ENCODE assay signal across 1 cellular context in the genomic region with DNA sequence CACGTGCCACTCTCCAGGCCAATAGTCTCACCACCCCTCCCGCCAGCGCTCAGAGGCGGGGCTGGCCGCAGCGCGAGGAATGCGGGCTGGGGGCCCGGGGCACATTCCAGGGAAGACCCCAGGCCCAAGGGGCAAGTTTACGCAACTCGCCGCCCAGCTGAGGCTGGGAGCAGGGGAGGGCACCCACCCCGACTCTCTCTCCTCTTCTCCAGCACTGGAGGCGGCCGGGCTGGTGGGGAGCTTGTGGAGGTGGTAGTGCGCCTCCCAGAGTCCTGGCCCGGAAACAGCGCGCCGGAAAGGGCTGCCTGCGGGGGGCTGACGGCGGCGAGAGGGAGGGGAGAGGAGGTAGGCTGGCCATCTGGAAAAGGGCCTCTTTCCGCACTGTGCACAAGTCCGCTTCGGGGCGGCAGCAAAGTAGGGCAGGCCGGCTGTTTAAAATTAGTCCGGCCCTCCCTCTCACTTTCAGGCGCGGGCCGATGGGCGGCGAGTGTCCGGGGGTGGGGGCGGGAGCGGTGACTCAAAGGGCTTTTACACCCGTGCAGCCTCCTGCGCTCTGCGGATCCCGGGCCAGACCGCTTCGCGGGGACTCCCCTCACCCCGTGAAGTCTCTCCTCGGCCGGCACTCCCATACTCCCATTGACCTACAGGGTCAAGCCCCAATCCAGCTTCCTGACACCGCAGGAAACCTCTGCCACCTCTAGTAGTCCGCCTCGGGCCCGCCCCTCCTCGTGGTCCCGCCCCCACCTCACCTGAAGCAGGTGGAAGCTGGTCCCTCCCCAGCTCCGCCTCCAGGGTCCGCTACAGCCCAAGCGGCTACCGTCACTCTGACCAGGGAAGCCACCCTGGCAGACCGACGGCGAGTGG.
TF ChIP-seq lines count a peak whose summit lies in the region.

No MANE protein-coding gene starts in this region.

TF ChIP-seq in IMR-90, 13 proteins besides CTCF, POLR2A, EP300 and RAD21:
- peak; percentile 90; the same call in 1 of the 2 replicates for TF ChIP-seq MAZ (IDR thresholded peaks at IDR 0.05; ENCODE audit: borderline replicate concordance, low read depth, low read length)
- peak; percentile 70 for TF ChIP-seq CEBPB (IDR thresholded peaks at IDR 0.05; ENCODE audit: low read depth, low read length)
- TF ChIP-seq RFX5 (IDR thresholded peaks at IDR 0.05; ENCODE audit: low read depth, low read length) = no peak
- TF ChIP-seq BHLHE40 (IDR thresholded peaks at IDR 0.05; ENCODE audit: low read depth, low read length) = peak; percentile 78
